ENCODE assay signal across 23 cellular contexts in genomic region chr3:17065881-17066280, GRCh38.
DNase-seq lines count a peak whose midpoint lies in the region; ATAC-seq, FAIRE-seq and TF ChIP-seq lines count a peak whose summit lies in the region.
"Had no signal": no experiment of that assay in that cellular context is flagged by ENCODE, and none has a peak within 500 bp of the region (broad histone marks: within the 10 kb centered on the region; RNA-seq: fewer than 3 reads in every experiment).

No MANE protein-coding gene starts in this region.

- no peaks in the 10 kb centered on the region for H3K9me1 ChIP-seq in K562 (ENCODE audit: control insufficient read depth, insufficient read depth, low read length)

- peak overlapping the region; percentile 22; the same call in 1 of the 2 replicates for H3K4me2 ChIP-seq in K562 (ENCODE audit: insufficient read depth, low read length)
- H3K4me2 ChIP-seq: GM23338 had no signal

- TF ChIP-seq RAD21 in K562 (CRISPR knock-in tag; conservative IDR thresholded peaks at IDR 0.05 in 1 of 2, IDR thresholded peaks at IDR 0.05 in 1 of 2): no peak

- no TSS peak for BruUV-seq in K562 (replicated peaks; lab: Mats Ljungman, UMichigan)

- no peaks in the 10 kb centered on the region for H3K36me3 ChIP-seq in K562 (ENCODE audit: control insufficient read depth, insufficient read depth, low read length)

- DNase-seq in natural killer cell: no peak
- DNase-seq in natural killer cell treated with Interleukin-12 subunit alpha and Interleukin-12 subunit beta and Interleukin-15 and Interleukin-18, amount 100 ng/mL, for 72 hours (ENCODE audit: low spot score): no peak
- peak; percentile 33 for DNase-seq in NCI-H226
- peak in 2 of 4 experiments; percentile 28 to 40 for DNase-seq in K562 (ENCODE audit: extremely low read depth in 1 of 4, low spot score in 3 of 4)
- DNase-seq in osteocyte (ENCODE audit: extremely low spot score, unreplicated experiment): no peak
- DNase-seq in medulla oblongata (ENCODE audit: extremely low spot score): no peak
- no peak for DNase-seq in COLO668 (lab: John Stamatoyannopoulos, UW; ENCODE audit: unreplicated experiment)
- DNase-seq in activated CD4-positive, alpha-beta memory T cell treated with anti-CD3 and anti-CD28 coated beads for 36 hours: no peak
- DNase-seq: Caco-2, DMS 273 treated with DMSO at 0.1 percent for 48 hours, HCEC 1CT, IMR-90, NCI-H1417, NCI-H1694 treated with DMSO at 0.1 percent for 48 hours, NCI-H2081 treated with DMSO at 0.1 percent for 48 hours, NCI-H446, Peyer's patch had no signal

- POLR2A ChIA-PET in K562 (lab: Yijun Ruan, JAX): no interaction called here
- POLR2A ChIA-PET in activated CD4-positive, alpha-beta memory T cell treated with anti-CD3 and anti-CD28 coated beads for 36 hours (lab: Charles Lee): no interaction called here

- ATAC-seq in natural killer cell (no peak), K562 (peak; percentile 68)
- no peak for ATAC-seq in natural killer cell treated with Interleukin-12 subunit alpha and Interleukin-12 subunit beta and Interleukin-15 and Interleukin-18, amount 100 ng/mL, for 72 hours
- ATAC-seq: GM12878, GM23338 had no signal

- WGBS in K562 (ENCODE audit: insufficient coverage, low coverage, missing lambda C conversion rate): 3% methylated on average over 4 of the region's 4 CpGs

- no peaks in the 10 kb centered on the region for H3K9me3 ChIP-seq in K562 (replicated peaks; ENCODE audit: control insufficient read depth, insufficient read depth, low read depth, low read length)
- H3K9me3 ChIP-seq: Caco-2, Peyer's patch had no signal

- H3K4me3 Mint-ChIP-seq in natural killer cell (no peak overlapping the region), osteocyte (ENCODE audit: unreplicated experiment) (no peak overlapping the region)
- H3K4me3 Mint-ChIP-seq in natural killer cell treated with Interleukin-12 subunit alpha and Interleukin-12 subunit beta and Interleukin-15 and Interleukin-18, amount 100 ng/mL, for 72 hours: no peak overlapping the region
- no peak overlapping the region for H3K4me3 Mint-ChIP-seq in activated CD4-positive, alpha-beta memory T cell treated with anti-CD3 and anti-CD28 coated beads for 36 hours
- H3K4me3 Mint-ChIP-seq: B cell, CD14-positive monocyte, GM23338 had no signal

- H3K9ac ChIP-seq in K562 (ENCODE audit: insufficient read depth in 1 of 2, low read depth in 2 of 2, low read length in 2 of 2): no peak overlapping the region

- TF ChIP-seq POLR2A in K562 (conservative IDR thresholded peaks at IDR 0.05): no peak

- H3K27me3 ChIP-seq in K562 (ENCODE audit: control insufficient read depth in 2 of 2, insufficient read depth in 2 of 2, low read length in 2 of 2): no peaks in the 10 kb centered on the region
- H3K27me3 ChIP-seq: Peyer's patch had no signal

- no peaks in the 10 kb centered on the region for H4K20me1 ChIP-seq in K562 (replicated peaks; ENCODE audit: control insufficient read depth, insufficient read depth, low read length)

- H2AFZ ChIP-seq in K562 (ENCODE audit: low read depth, low read length): peak overlapping the region; percentile 67; the same call in 1 of the 2 replicates
- H2AFZ ChIP-seq: GM23338 had no signal

- H3K9me3 Mint-ChIP-seq in natural killer cell: peaks cover 3 to 5% of the 10 kb centered on the region in 2 donors
- H3K9me3 Mint-ChIP-seq in natural killer cell treated with Interleukin-12 subunit alpha and Interleukin-12 subunit beta and Interleukin-15 and Interleukin-18, amount 100 ng/mL, for 72 hours: peaks cover 3% of the 10 kb centered on the region
- no peaks in the 10 kb centered on the region for H3K9me3 Mint-ChIP-seq in osteocyte (ENCODE audit: unreplicated experiment)
- peaks cover 3% of the 10 kb centered on the region for H3K9me3 Mint-ChIP-seq in activated CD4-positive, alpha-beta memory T cell treated with anti-CD3 and anti-CD28 coated beads for 36 hours
- H3K9me3 Mint-ChIP-seq: GM23338 had no signal

- no peak overlapping the region for H3K27ac ChIP-seq in K562 (ENCODE audit: extremely low read depth, low read depth, low read length)
- H3K27ac ChIP-seq: Peyer's patch had no signal

- in situ Hi-C loops in K562 (cut with MboI): no loop called here

- TF ChIP-seq EP300 in K562 (IDR thresholded peaks at IDR 0.05; ENCODE audit: low read length): no peak

- CTCF ChIA-PET in K562 (lab: Yijun Ruan, JAX; ENCODE audit: low intra/inter-chr PET ratio): no interaction called here
- CTCF ChIA-PET in activated CD4-positive, alpha-beta memory T cell treated with anti-CD3 and anti-CD28 coated beads for 36 hours (lab: Charles Lee): no interaction called here

- intact Hi-C loops in natural killer cell (cut with micrococcal nuclease) (no loop called here), K562 (cut with micrococcal nuclease) (no loop called here)
- intact Hi-C loops in activated CD4-positive, alpha-beta memory T cell treated with anti-CD3 and anti-CD28 coated beads for 36 hours (cut with micrococcal nuclease): no loop called here

- H3K36me3 Mint-ChIP-seq in natural killer cell (peaks cover 26% of the 10 kb centered on the region), osteocyte (ENCODE audit: unreplicated experiment) (peaks cover 2% of the 10 kb centered on the region)
- H3K36me3 Mint-ChIP-seq in natural killer cell treated with Interleukin-12 subunit alpha and Interleukin-12 subunit beta and Interleukin-15 and Interleukin-18, amount 100 ng/mL, for 72 hours: peaks cover 30% of the 10 kb centered on the region
- H3K36me3 Mint-ChIP-seq in activated CD4-positive, alpha-beta memory T cell treated with anti-CD3 and anti-CD28 coated beads for 36 hours: peaks cover 34% of the 10 kb centered on the region

- H3K4me1 ChIP-seq in K562 (replicated peaks in 1 of 2; ENCODE audit: control insufficient read depth in 2 of 2, insufficient read depth in 2 of 2, low read length in 2 of 2): no peaks in the 10 kb centered on the region; a peak in 2 of 5 replicates
- H3K4me1 ChIP-seq: Caco-2 had no signal

- FAIRE-seq in K562 (lab: Jason Lieb, UNC): no peak
- FAIRE-seq: A204.1, GM12878, HTR-8/SVneo had no signal

- no peaks in the 10 kb centered on the region for H3K79me2 ChIP-seq in K562 (ENCODE audit: control insufficient read depth, insufficient read depth, low read length)

- H3K4me1 Mint-ChIP-seq in natural killer cell (peaks cover 55 to 62% of the 10 kb centered on the region in 2 donors), osteocyte (ENCODE audit: unreplicated experiment) (peaks cover 38% of the 10 kb centered on the region)
- H3K4me1 Mint-ChIP-seq in natural killer cell treated with Interleukin-12 subunit alpha and Interleukin-12 subunit beta and Interleukin-15 and Interleukin-18, amount 100 ng/mL, for 72 hours (ENCODE audit: low read depth in 2 of 2): peaks cover 33 to 42% of the 10 kb centered on the region in 2 donors
- H3K4me1 Mint-ChIP-seq in activated CD4-positive, alpha-beta memory T cell treated with anti-CD3 and anti-CD28 coated beads for 36 hours (ENCODE audit: low read depth): peaks cover 12% of the 10 kb centered on the region
- H3K4me1 Mint-ChIP-seq: B cell had no signal

- TF ChIP-seq CTCF in natural killer cell (IDR thresholded peaks at IDR 0.05) (no peak), K562 (IDR thresholded peaks at IDR 0.05 in 2 of 3, conservative IDR thresholded peaks at IDR 0.05 in 1 of 3; ENCODE audit: insufficient read depth in 2 of 3, low read depth in 1 of 3, low read length in 3 of 3) (no peak), osteocyte (IDR thresholded peaks at IDR 0.05) (no peak)

- H3K27me3 Mint-ChIP-seq in natural killer cell (ENCODE audit: low read depth in 2 of 2) (no peaks in the 10 kb centered on the region), osteocyte (ENCODE audit: unreplicated experiment) (no peaks in the 10 kb centered on the region)
- no peaks in the 10 kb centered on the region for H3K27me3 Mint-ChIP-seq in natural killer cell treated with Interleukin-12 subunit alpha and Interleukin-12 subunit beta and Interleukin-15 and Interleukin-18, amount 100 ng/mL, for 72 hours
- H3K27me3 Mint-ChIP-seq in activated CD4-positive, alpha-beta memory T cell treated with anti-CD3 and anti-CD28 coated beads for 36 hours: no peaks in the 10 kb centered on the region
- H3K27me3 Mint-ChIP-seq: B cell had no signal

- peak overlapping the region; percentile 21 to 39 for H3K27ac Mint-ChIP-seq in natural killer cell
- H3K27ac Mint-ChIP-seq in natural killer cell treated with Interleukin-12 subunit alpha and Interleukin-12 subunit beta and Interleukin-15 and Interleukin-18, amount 100 ng/mL, for 72 hours: peak overlapping the region in 1 of 2 donors; percentile 23
- peak overlapping the region; percentile 13 for H3K27ac Mint-ChIP-seq in osteocyte (ENCODE audit: unreplicated experiment)
- no peak overlapping the region for H3K27ac Mint-ChIP-seq in activated CD4-positive, alpha-beta memory T cell treated with anti-CD3 and anti-CD28 coated beads for 36 hours
- H3K27ac Mint-ChIP-seq: GM23338 had no signal

- H3K4me3 ChIP-seq in K562: no peak overlapping the region
- H3K4me3 ChIP-seq: GM12878, GM23338, Peyer's patch had no signal

TF ChIP-seq in K562, 482 proteins besides CTCF, POLR2A, EP300 and RAD21 (continues in another document):
- TF ChIP-seq NR4A1 (CRISPR knock-in tag; IDR thresholded peaks at IDR 0.05) (no peak), NR4A1 (tag; IDR thresholded peaks at IDR 0.05) (peak; percentile 15; the same call in 1 of the 2 replicates), TAF9B (IDR thresholded peaks at IDR 0.05; ENCODE audit: partially characterized antibody) (no peak), SIN3A (IDR thresholded peaks at IDR 0.05; ENCODE audit: borderline replicate concordance in 2 of 2, control insufficient read depth in 1 of 2, low read depth in 2 of 2, low read length in 2 of 2) (no peak), EHMT2 (IDR thresholded peaks at IDR 0.05) (0 out of 2 replicates have a peak, but pooled peaks have one; percentile 40), NONO (IDR thresholded peaks at IDR 0.05; ENCODE audit: low read depth in 2 of 2, low read length in 1 of 2) (no peak), ZNF41 (CRISPR knock-in tag; conservative IDR thresholded peaks at IDR 0.05) (no peak), NELFE (IDR thresholded peaks at IDR 0.05; ENCODE audit: insufficient read depth, insufficient read length) (no peak), SAP30 (IDR thresholded peaks at IDR 0.05; ENCODE audit: borderline replicate concordance, insufficient read depth, low read depth, low read length, poor library complexity, severe bottlenecking) (no peak)
- TF ChIP-seq, protein P1, sequence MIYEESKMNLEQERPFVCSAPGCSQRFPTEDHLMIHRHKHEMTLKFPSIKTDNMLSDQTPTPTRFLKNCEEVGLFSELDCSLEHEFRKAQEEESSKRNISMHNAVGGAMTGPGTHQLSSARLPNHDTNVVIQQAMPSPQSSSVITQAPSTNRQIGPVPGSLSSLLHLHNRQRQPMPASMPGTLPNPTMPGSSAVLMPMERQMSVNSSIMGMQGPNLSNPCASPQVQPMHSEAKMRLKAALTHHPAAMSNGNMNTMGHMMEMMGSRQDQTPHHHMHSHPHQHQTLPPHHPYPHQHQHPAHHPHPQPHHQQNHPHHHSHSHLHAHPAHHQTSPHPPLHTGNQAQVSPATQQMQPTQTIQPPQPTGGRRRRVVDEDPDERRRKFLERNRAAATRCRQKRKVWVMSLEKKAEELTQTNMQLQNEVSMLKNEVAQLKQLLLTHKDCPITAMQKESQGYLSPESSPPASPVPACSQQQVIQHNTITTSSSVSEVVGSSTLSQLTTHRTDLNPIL (CRISPR knock-in tag; IDR thresholded peaks at IDR 0.05): no peak
